25 cellular contexts compared by ENCODE assay signal in genomic region chr17:48179071-48179945, GRCh38.
DNase-seq lines count a peak whose midpoint lies in the region; ATAC-seq, FAIRE-seq and TF ChIP-seq lines count a peak whose summit lies in the region.
"Had no signal": no experiment of that assay in that cellular context is flagged by ENCODE, and none has a peak within 500 bp of the region (broad histone marks: within the 10 kb centered on the region; RNA-seq: fewer than 3 reads in every experiment).

No MANE protein-coding gene starts in this region.

- no peak for TF ChIP-seq CTCF in K562 (IDR thresholded peaks at IDR 0.05 in 2 of 3, conservative IDR thresholded peaks at IDR 0.05 in 1 of 3; ENCODE audit: insufficient read depth in 2 of 3, low read depth in 1 of 3, low read length in 3 of 3)
- no peak for TF ChIP-seq CTCF in retinal pigment epithelial cell (conservative IDR thresholded peaks at IDR 0.05; ENCODE audit: low read depth, low read length)

- peaks cover 28% of the 10 kb centered on the region for H3K4me1 Mint-ChIP-seq in activated T-cell treated with anti-CD3 and anti-CD28 coated beads, Interleukin-2, amount 50 U/mL, for 72 hours (ENCODE audit: low read depth)

- H3K36me3 Mint-ChIP-seq in activated T-cell treated with anti-CD3 and anti-CD28 coated beads, Interleukin-2, amount 50 U/mL, for 72 hours (ENCODE audit: insufficient read depth in 2 of 2): peaks cover 4 to 23% of the 10 kb centered on the region in 2 donors

- WGBS in K562 (ENCODE audit: insufficient coverage, low coverage, missing lambda C conversion rate): 9% methylated on average over 4 of the region's 4 CpGs

- H3K79me2 ChIP-seq in K562 (ENCODE audit: control insufficient read depth, insufficient read depth, low read length): no peaks in the 10 kb centered on the region

- no TSS peak for BruUV-seq in K562 (replicated peaks; lab: Mats Ljungman, UMichigan)

- H3K9ac ChIP-seq in K562 (ENCODE audit: insufficient read depth in 1 of 2, low read depth in 2 of 2, low read length in 2 of 2): no peak overlapping the region
- H3K9ac ChIP-seq: GM23248, KMS-11 had no signal

- peaks cover under 1 to 3% of the 10 kb centered on the region in 2 experiments; a peak in 3 of 5 replicates for H3K27me3 ChIP-seq in K562 (ENCODE audit: control insufficient read depth in 2 of 2, insufficient read depth in 2 of 2, low read length in 2 of 2)
- H3K27me3 ChIP-seq: testis had no signal

- H3K27me3 Mint-ChIP-seq in activated T-cell treated with anti-CD3 and anti-CD28 coated beads, Interleukin-2, amount 50 U/mL, for 72 hours (ENCODE audit: low read depth): no peaks in the 10 kb centered on the region
- H3K27me3 Mint-ChIP-seq: CD4-positive, alpha-beta T cell had no signal

- no peak overlapping the region for H3K4me2 ChIP-seq in K562 (ENCODE audit: insufficient read depth, low read length)
- H3K4me2 ChIP-seq: KMS-11 had no signal

- no peak for TF ChIP-seq EP300 in K562 (IDR thresholded peaks at IDR 0.05; ENCODE audit: low read length)

- H3K9me1 ChIP-seq in K562 (ENCODE audit: control insufficient read depth, insufficient read depth, low read length): no peaks in the 10 kb centered on the region

- intact Hi-C loops in K562 (cut with micrococcal nuclease): no loop called here

- peak overlapping the region; percentile 25 for H3K27ac Mint-ChIP-seq in activated T-cell treated with anti-CD3 and anti-CD28 coated beads, Interleukin-2, amount 50 U/mL, for 72 hours
- H3K27ac Mint-ChIP-seq: activated T-helper 2 cell treated with anti-CD3 and anti-CD28 coated beads, Interferon-gamma antibody, Interleukin-2, Interleukin-4, amounts not matched to agents 10 μg/mL and 5 μg/mL and 100 μg/mL, durations not matched to agents 14 hours and 24 hours and 36 hours; CD4-positive, alpha-beta T cell had no signal

- H3K9me3 ChIP-seq in K562 (replicated peaks; ENCODE audit: control insufficient read depth, insufficient read depth, low read depth, low read length): no peaks in the 10 kb centered on the region
- H3K9me3 ChIP-seq: sigmoid colon, testis had no signal

- H4K20me1 ChIP-seq in K562 (replicated peaks; ENCODE audit: control insufficient read depth, insufficient read depth, low read length): no peaks in the 10 kb centered on the region

- TF ChIP-seq RAD21 in K562 (CRISPR knock-in tag; conservative IDR thresholded peaks at IDR 0.05 in 1 of 2, IDR thresholded peaks at IDR 0.05 in 1 of 2): no peak

- no peak overlapping the region for H3K27ac ChIP-seq in K562 (ENCODE audit: extremely low read depth, low read depth, low read length)
- H3K27ac ChIP-seq: GM23248, KMS-11, sigmoid colon, testis had no signal

- H3K4me3 Mint-ChIP-seq in activated T-cell treated with anti-CD3 and anti-CD28 coated beads, Interleukin-2, amount 50 U/mL, for 72 hours: no peak overlapping the region
- H3K4me3 Mint-ChIP-seq: CD4-positive, alpha-beta T cell had no signal

- H3K36me3 ChIP-seq in K562 (ENCODE audit: control insufficient read depth, insufficient read depth, low read length): no peaks in the 10 kb centered on the region
- H3K36me3 ChIP-seq: sigmoid colon had no signal

- FAIRE-seq in K562 (lab: Jason Lieb, UNC): no peak
- FAIRE-seq: GM12891, GM19239 had no signal

- POLR2A ChIA-PET in K562 (lab: Yijun Ruan, JAX): interaction anchor here (1.0 to 1.8 kb wide), 2 partner anchors 12 to 40 kb away, joined by 3 to 6 read pairs; no protein-coding TSS in a partner anchor

- peak in 1 of 2 donors; percentile 30 for ATAC-seq in activated T-cell treated with anti-CD3 and anti-CD28 coated beads, Interleukin-2, amount 50 U/mL, for 72 hours (replicated peaks in 1 of 2)
- ATAC-seq in K562 (no peak), HG03460 (IDR thresholded peaks at IDR 0.05; ENCODE audit: unreplicated experiment) (no peak)

- no peaks in the 10 kb centered on the region for H3K9me3 Mint-ChIP-seq in activated T-cell treated with anti-CD3 and anti-CD28 coated beads, Interleukin-2, amount 50 U/mL, for 72 hours
- H3K9me3 Mint-ChIP-seq: activated T-helper 2 cell treated with anti-CD3 and anti-CD28 coated beads, Interferon-gamma antibody, Interleukin-2, Interleukin-4, amounts not matched to agents 10 μg/mL and 5 μg/mL and 100 μg/mL, durations not matched to agents 14 hours and 24 hours and 36 hours; CD4-positive, alpha-beta T cell had no signal

- in situ Hi-C loops in K562 (cut with MboI): no loop called here

- no peak overlapping the region for H2AFZ ChIP-seq in K562 (ENCODE audit: low read depth, low read length)
- H2AFZ ChIP-seq: GM23248 had no signal

- H3K4me1 ChIP-seq in K562 (replicated peaks in 1 of 2; ENCODE audit: control insufficient read depth in 2 of 2, insufficient read depth in 2 of 2, low read length in 2 of 2): no peaks in the 10 kb centered on the region
- H3K4me1 ChIP-seq: sigmoid colon, testis had no signal

- no peak for TF ChIP-seq POLR2A in K562 (conservative IDR thresholded peaks at IDR 0.05)

- CTCF ChIA-PET in K562 (lab: Yijun Ruan, JAX; ENCODE audit: low intra/inter-chr PET ratio): no interaction called here

- H3K4me3 ChIP-seq in K562: no peak overlapping the region
- no peak overlapping the region for H3K4me3 ChIP-seq in retinal pigment epithelial cell (ENCODE audit: low read length)
- H3K4me3 ChIP-seq: GM23248, lung, sigmoid colon, testis had no signal

- no peak for DNase-seq in activated T-cell treated with anti-CD3 and anti-CD28 coated beads, Interleukin-2, amount 50 U/mL, for 72 hours
- DNase-seq in activated T-cell treated with anti-CD3 and anti-CD28 coated beads, Interleukin-2, amount 50 U/mL, for 48 hours: no peak
- peak; percentile 61 for DNase-seq in M059J (ENCODE audit: low read depth)
- peak in 2 of 4 experiments; percentile 21 to 22 for DNase-seq in K562 (ENCODE audit: extremely low read depth in 1 of 4, low spot score in 3 of 4)
- DNase-seq in retinal pigment epithelial cell (ENCODE audit: low read depth): peak; percentile 70
- DNase-seq in ureter (ENCODE audit: low spot score): no peak
- no peak for DNase-seq in SIG-M5 treated with dmso at 0.1 percent for 504 hours (lab: John Stamatoyannopoulos, UW; ENCODE audit: unreplicated experiment)
- DNase-seq: amniotic stem cell; CD4-positive, alpha-beta T cell; central memory CD4-positive, alpha-beta T cell; effector CD4-positive, alpha-beta T cell; GM23248; NCI-H1048; NCI-H1930; NCI-H510A treated with DMSO at 0.1 percent for 48 hours; RPMI8226; sigmoid colon; T1000; testis had no signal

TF ChIP-seq in K562, 482 proteins besides CTCF, POLR2A, EP300 and RAD21:
- TF ChIP-seq, protein P1, sequence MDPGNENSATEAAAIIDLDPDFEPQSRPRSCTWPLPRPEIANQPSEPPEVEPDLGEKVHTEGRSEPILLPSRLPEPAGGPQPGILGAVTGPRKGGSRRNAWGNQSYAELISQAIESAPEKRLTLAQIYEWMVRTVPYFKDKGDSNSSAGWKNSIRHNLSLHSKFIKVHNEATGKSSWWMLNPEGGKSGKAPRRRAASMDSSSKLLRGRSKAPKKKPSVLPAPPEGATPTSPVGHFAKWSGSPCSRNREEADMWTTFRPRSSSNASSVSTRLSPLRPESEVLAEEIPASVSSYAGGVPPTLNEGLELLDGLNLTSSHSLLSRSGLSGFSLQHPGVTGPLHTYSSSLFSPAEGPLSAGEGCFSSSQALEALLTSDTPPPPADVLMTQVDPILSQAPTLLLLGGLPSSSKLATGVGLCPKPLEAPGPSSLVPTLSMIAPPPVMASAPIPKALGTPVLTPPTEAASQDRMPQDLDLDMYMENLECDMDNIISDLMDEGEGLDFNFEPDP (CRISPR knock-in tag; IDR thresholded peaks at IDR 0.05): no peak
- TF ChIP-seq NFE2 (IDR thresholded peaks at IDR 0.05; ENCODE audit: low read depth) (0 out of 2 replicates have a peak, but pooled peaks have one; percentile 43), ZNF639 (CRISPR knock-in tag; conservative IDR thresholded peaks at IDR 0.05 in 1 of 2, IDR thresholded peaks at IDR 0.05 in 1 of 2) (no peak), MAFG (tag; conservative IDR thresholded peaks at IDR 0.05) (peak; percentile 62), C11orf30 (IDR thresholded peaks at IDR 0.05; ENCODE audit: low read depth) (peak; percentile 69), CBFA2T3 (IDR thresholded peaks at IDR 0.05) (peak; percentile 35; the same call in 1 of the 2 replicates), ATF3 (IDR thresholded peaks at IDR 0.05) (0 out of 2 replicates have a peak, but pooled peaks have one; percentile 24), ATF3 (CRISPR knock-in tag; conservative IDR thresholded peaks at IDR 0.05) (no peak), MAFK (IDR thresholded peaks at IDR 0.05; ENCODE audit: low read length) (0 out of 2 replicates have a peak, but pooled peaks have one; percentile 9), ZNF316 (IDR thresholded peaks at IDR 0.05) (peak; percentile 70)

Comparison
In these comparisons a context has a peak if more than half of its experiments do, and no peak if none do; other contexts are left out.
1. DNase-seq: peak in M059J (single experiment) and retinal pigment epithelial cell (single experiment); none in activated T-cell treated with anti-CD3 and anti-CD28 coated beads, Interleukin-2, amount 50 U/mL, for 72 hours (0 of 2), activated T-cell treated with anti-CD3 and anti-CD28 coated beads, Interleukin-2, amount 50 U/mL, for 48 hours (0 of 2), ureter (single experiment) and SIG-M5 treated with dmso at 0.1 percent for 504 hours (single experiment).